Comparison of ENCODE assay signal across 8 cellular contexts in the genomic region with DNA sequence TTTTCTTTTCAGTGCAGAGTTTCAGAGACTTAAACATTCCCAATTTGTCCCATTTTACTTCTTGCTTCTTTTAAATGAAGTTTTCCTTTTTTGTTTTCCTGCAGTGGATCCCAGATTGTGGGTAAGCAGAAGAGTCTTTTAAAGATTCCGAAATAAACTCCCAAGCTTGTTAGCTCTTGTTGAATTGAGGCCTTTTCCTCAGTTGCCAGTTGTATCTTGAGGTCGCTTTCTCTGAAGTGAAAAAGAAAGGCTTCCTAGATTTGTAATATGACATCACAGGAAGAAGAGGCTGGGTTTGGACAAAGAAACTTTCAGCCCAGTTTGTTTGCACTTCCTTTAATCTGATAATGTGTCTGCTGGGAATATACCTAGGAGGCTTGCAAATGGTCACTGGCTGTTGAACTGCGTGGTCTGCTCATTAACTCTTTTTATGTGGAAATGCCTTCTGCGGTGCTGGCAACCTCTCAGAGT. TPM values are rescaled to one million over a fixed set of nuclear protein-coding genes. Genes with fewer than 3 reads are reported as not detected.
DNase-seq lines count a peak whose midpoint lies in the region; ATAC-seq and TF ChIP-seq lines count a peak whose summit lies in the region.

A gene with protein sequence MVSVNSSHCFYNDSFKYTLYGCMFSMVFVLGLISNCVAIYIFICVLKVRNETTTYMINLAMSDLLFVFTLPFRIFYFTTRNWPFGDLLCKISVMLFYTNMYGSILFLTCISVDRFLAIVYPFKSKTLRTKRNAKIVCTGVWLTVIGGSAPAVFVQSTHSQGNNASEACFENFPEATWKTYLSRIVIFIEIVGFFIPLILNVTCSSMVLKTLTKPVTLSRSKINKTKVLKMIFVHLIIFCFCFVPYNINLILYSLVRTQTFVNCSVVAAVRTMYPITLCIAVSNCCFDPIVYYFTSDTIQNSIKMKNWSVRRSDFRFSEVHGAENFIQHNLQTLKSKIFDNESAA (minus strand): TSS at position 233 of the 471 bp plus-strand sequence. CDS start 690 bp downstream, outside the sequence.

- no peaks in the 10 kb centered on the region for H3K27me3 ChIP-seq in CD4-positive, CD25-positive, alpha-beta regulatory T cell (ENCODE audit: control insufficient read depth, insufficient read depth, low read length)

- intact Hi-C loops in left colon (cut with DNase I, micrococcal nuclease) = no loop called here

- H3K27me3 Mint-ChIP-seq in CD4-positive, CD25-positive, alpha-beta regulatory T cell = no peaks in the 10 kb centered on the region
- H3K27me3 Mint-ChIP-seq in chondrocyte (ENCODE audit: low read depth) = no peaks in the 10 kb centered on the region

- H3K4me3 ChIP-seq in CD4-positive, CD25-positive, alpha-beta regulatory T cell (ENCODE audit: low read depth, low read length) = peak within 1 kb of the TSS; percentile 100

- H3K27ac Mint-ChIP-seq in CD4-positive, CD25-positive, alpha-beta regulatory T cell = peak within 1 kb of the TSS; percentile 94 to 99 (median 95)
- peak within 1 kb of the TSS; percentile 95 for H3K27ac Mint-ChIP-seq in chondrocyte (ENCODE audit: unreplicated experiment)
- H3K27ac Mint-ChIP-seq in stimulated activated effector memory CD8-positive, alpha-beta T cell treated with anti-CD3 and anti-CD28 coated beads, Interleukin-12 subunit alpha, Interleukin-12 subunit beta, amount 100 ng/mL, for 72 hours = peak within 1 kb of the TSS; percentile 94

- DNase-seq in CD4-positive, CD25-positive, alpha-beta regulatory T cell = peak; percentile 3 to 70 (median 32)
- DNase-seq in NCI-H2081 treated with DMSO at 0.1 percent for 48 hours (lab: John Stamatoyannopoulos, UW) (peak; percentile 28), chondrocyte (ENCODE audit: low spot score) (no peak), left colon (no peak), GM19238 (ENCODE audit: insufficient read length, low spot score) (no peak)
- DNase-seq in stimulated activated effector memory CD8-positive, alpha-beta T cell treated with anti-CD3 and anti-CD28 coated beads, Interleukin-12 subunit alpha, Interleukin-12 subunit beta, amount 100 ng/mL, for 72 hours (ENCODE audit: low spot score in 2 of 2) = no peak

- no peak for ATAC-seq in CD4-positive, CD25-positive, alpha-beta regulatory T cell (ENCODE audit: low read depth in 2 of 2)
- peak; percentile 86 for ATAC-seq in left colon
- ATAC-seq in stimulated activated effector memory CD8-positive, alpha-beta T cell treated with anti-CD3 and anti-CD28 coated beads, Interleukin-12 subunit alpha, Interleukin-12 subunit beta, amount 100 ng/mL, for 72 hours = peak; percentile 49
- no peak for ATAC-seq in GM18867 (IDR thresholded peaks at IDR 0.05; ENCODE audit: unreplicated experiment)
- no peak for ATAC-seq in GM19328 (IDR thresholded peaks at IDR 0.05; ENCODE audit: unreplicated experiment)

- peak within 1 kb of the TSS; percentile 94 to 100 (median 96) for H3K4me3 Mint-ChIP-seq in CD4-positive, CD25-positive, alpha-beta regulatory T cell
- H3K4me3 Mint-ChIP-seq in chondrocyte (ENCODE audit: unreplicated experiment) = peak within 1 kb of the TSS; percentile 79
- H3K4me3 Mint-ChIP-seq in stimulated activated effector memory CD8-positive, alpha-beta T cell treated with anti-CD3 and anti-CD28 coated beads, Interleukin-12 subunit alpha, Interleukin-12 subunit beta, amount 100 ng/mL, for 72 hours = peak within 1 kb of the TSS; percentile 83

- H3K4me1 ChIP-seq in CD4-positive, CD25-positive, alpha-beta regulatory T cell (ENCODE audit: control insufficient read depth, insufficient read depth, low read length, poor library complexity, severe bottlenecking) = peaks cover 36% of the 10 kb centered on the region

- peaks cover 7% of the 10 kb centered on the region for H3K36me3 ChIP-seq in CD4-positive, CD25-positive, alpha-beta regulatory T cell (ENCODE audit: control insufficient read depth, insufficient read depth, low read length)

- peaks cover 16% of the 10 kb centered on the region for H3K36me3 Mint-ChIP-seq in CD4-positive, CD25-positive, alpha-beta regulatory T cell
- peaks cover 19% of the 10 kb centered on the region for H3K36me3 Mint-ChIP-seq in chondrocyte (ENCODE audit: low read depth)
- H3K36me3 Mint-ChIP-seq in stimulated activated effector memory CD8-positive, alpha-beta T cell treated with anti-CD3 and anti-CD28 coated beads, Interleukin-12 subunit alpha, Interleukin-12 subunit beta, amount 100 ng/mL, for 72 hours = peaks cover 54% of the 10 kb centered on the region

- peaks cover 19 to 43% (median 37%) of the 10 kb centered on the region in 4 donors for H3K4me1 Mint-ChIP-seq in CD4-positive, CD25-positive, alpha-beta regulatory T cell
- H3K4me1 Mint-ChIP-seq in chondrocyte (ENCODE audit: low read depth) = peaks cover 34% of the 10 kb centered on the region
- H3K4me1 Mint-ChIP-seq in stimulated activated effector memory CD8-positive, alpha-beta T cell treated with anti-CD3 and anti-CD28 coated beads, Interleukin-12 subunit alpha, Interleukin-12 subunit beta, amount 100 ng/mL, for 72 hours = peaks cover 11% of the 10 kb centered on the region

- no peak for TF ChIP-seq CTCF in chondrocyte (IDR thresholded peaks at IDR 0.05)

- H3K9me3 Mint-ChIP-seq in CD4-positive, CD25-positive, alpha-beta regulatory T cell = peaks cover 0 to 5% (median 0%) of the 10 kb centered on the region in 7 donors
- peaks cover 5% of the 10 kb centered on the region for H3K9me3 Mint-ChIP-seq in chondrocyte (ENCODE audit: low read depth)
- peaks cover 3% of the 10 kb centered on the region for H3K9me3 Mint-ChIP-seq in stimulated activated effector memory CD8-positive, alpha-beta T cell treated with anti-CD3 and anti-CD28 coated beads, Interleukin-12 subunit alpha, Interleukin-12 subunit beta, amount 100 ng/mL, for 72 hours

- H3K27ac ChIP-seq in CD4-positive, CD25-positive, alpha-beta regulatory T cell (ENCODE audit: insufficient read depth, low read length, poor library complexity, severe bottlenecking) = peak within 1 kb of the TSS; percentile 83

- no peaks in the 10 kb centered on the region for H3K9me3 ChIP-seq in CD4-positive, CD25-positive, alpha-beta regulatory T cell (ENCODE audit: control insufficient read depth in 2 of 2, low read length in 2 of 2)

RNA-seq across cellular contexts. Expression of the gene that starts here (rescaled TPM):
- 85.4 TPM for total RNA-seq in CD4-positive, CD25-positive, alpha-beta regulatory T cell
- 100 to 1,000 TPM in 2 of 4 donors, 10 to 100 TPM in 2; 85.6 to 150 (median 95.7) TPM for polyA plus RNA-seq in CD4-positive, CD25-positive, alpha-beta regulatory T cell
- 3.9 to 5.4 TPM (median 4.1 TPM) in 3 replicates for total RNA-seq in chondrocyte
- total RNA-seq in left colon = 10 to 100 TPM in 1 of 2 donors, 1 to 10 TPM in 1; 7.6 to 16.4 TPM

Comparison
In these comparisons a context has a peak if more than half of its experiments do, and no peak if none do; other contexts are left out.
1. ATAC-seq: peak in left colon (single experiment) and stimulated activated effector memory CD8-positive, alpha-beta T cell treated with anti-CD3 and anti-CD28 coated beads, Interleukin-12 subunit alpha, Interleukin-12 subunit beta, amount 100 ng/mL, for 72 hours (single experiment); none in CD4-positive, CD25-positive, alpha-beta regulatory T cell (0 of 2), GM18867 (single experiment) and GM19328 (single experiment).
2. DNase-seq: peak in CD4-positive, CD25-positive, alpha-beta regulatory T cell (3 of 3) and NCI-H2081 treated with DMSO at 0.1 percent for 48 hours (single experiment); none in chondrocyte (single experiment), left colon (0 of 2), stimulated activated effector memory CD8-positive, alpha-beta T cell treated with anti-CD3 and anti-CD28 coated beads, Interleukin-12 subunit alpha, Interleukin-12 subunit beta, amount 100 ng/mL, for 72 hours (0 of 2) and GM19238 (single experiment).
3. Peak in every context shown above with its lines, with median percentiles within 50 percentile points of each other: H3K27ac Mint-ChIP-seq and H3K4me3 Mint-ChIP-seq.